8 cellular contexts compared by ENCODE assay signal in genomic region chr1:154974808-154975408, GRCh38.
DNase-seq lines count a peak whose midpoint lies in the region; ATAC-seq and TF ChIP-seq lines count a peak whose summit lies in the region.

No MANE protein-coding gene starts in this region.

- DNase-seq in AG08396 (ENCODE audit: low spot score) (peak; percentile 87), NCI-H2196 (lab: John Stamatoyannopoulos, UW; ENCODE audit: unreplicated experiment) (peak; percentile 96), caudate nucleus (lab: John Stamatoyannopoulos, UW) (peak in 54 of 61 donors; percentile 60 to 98 (median 92)), iris pigment epithelial cell (ENCODE audit: low read depth) (peak; percentile 87)
- DNase-seq in stimulated activated CD4-positive, alpha-beta T cell treated with anti-CD3 and anti-CD28 coated beads, Interleukin-12 subunit alpha, Interleukin-12 subunit beta, amount 100 ng/mL, for 24 hours (ENCODE audit: low read depth in 2 of 2): peak; percentile 91 to 92

- no peak for TF ChIP-seq CTCF in VCaP (conservative IDR thresholded peaks at IDR 0.05)

- H3K27ac ChIP-seq in VCaP: peak overlapping the region; percentile 94
- H3K27ac ChIP-seq in caudate nucleus (ENCODE audit: low read depth, low read length): peak overlapping the region; percentile 99

- ATAC-seq in GM18909 (IDR thresholded peaks at IDR 0.05; ENCODE audit: poor library complexity, unreplicated experiment) (peak; percentile 49), HG03139 (IDR thresholded peaks at IDR 0.05; ENCODE audit: unreplicated experiment) (peak; percentile 33)

Comparison
In these comparisons a context has a peak if more than half of its experiments do, and no peak if none do; other contexts are left out.
1. Peak in every context shown above with its lines: DNase-seq, ATAC-seq and H3K27ac ChIP-seq.